8 cellular contexts compared by ENCODE assay signal in the genomic region with DNA sequence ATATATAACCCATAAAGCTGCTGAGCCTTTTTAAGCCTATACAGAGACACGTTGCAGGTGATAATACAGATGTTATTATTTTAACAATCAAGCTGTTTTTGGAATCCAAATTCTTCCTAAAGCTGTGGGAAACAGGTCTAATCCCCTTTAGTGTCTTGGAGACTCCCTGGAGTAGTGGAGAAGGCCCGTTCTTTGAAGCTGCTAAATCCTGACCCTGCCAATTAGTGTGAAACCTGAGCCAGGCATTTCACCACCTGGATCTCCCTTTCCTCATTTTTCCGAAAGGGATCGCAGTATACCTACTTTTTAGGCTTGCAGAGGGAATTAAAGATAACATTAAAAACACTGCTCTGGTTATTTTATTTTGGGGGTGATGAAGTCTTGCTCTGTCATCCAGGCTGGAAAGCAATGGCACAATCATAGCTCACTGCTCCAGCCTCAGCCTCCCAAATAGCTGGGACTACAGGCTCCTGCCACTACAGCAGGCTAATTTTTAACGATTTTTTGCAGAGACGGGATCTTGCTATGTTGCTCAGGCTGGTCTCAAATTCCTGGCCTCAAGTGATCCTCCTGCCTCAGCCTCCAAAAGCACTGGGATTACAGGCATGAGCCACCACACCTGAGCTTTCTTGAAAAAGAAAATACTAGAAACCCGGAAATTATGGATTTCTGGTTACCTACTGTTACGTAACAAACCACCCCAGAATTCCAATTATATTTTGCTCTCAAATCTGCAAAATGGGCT. TPM values are rescaled to one million over a fixed set of nuclear protein-coding genes. Genes with fewer than 3 reads are reported as not detected.
DNase-seq lines count a peak whose midpoint lies in the region; ATAC-seq and TF ChIP-seq lines count a peak whose summit lies in the region.

No MANE protein-coding gene starts in this region.

- peak overlapping the region; percentile 77 to 88 for H3K9ac ChIP-seq in stomach smooth muscle (ENCODE audit: low read length in 2 of 2)

- H3K27ac ChIP-seq in stomach smooth muscle (ENCODE audit: low read length), result peak overlapping the region; percentile 89

- no peaks in the 10 kb centered on the region for H3K27me3 ChIP-seq in stomach smooth muscle (ENCODE audit: control insufficient read depth in 1 of 2, insufficient read depth in 2 of 2, low read length in 2 of 2)

- TF ChIP-seq CTCF in WTC11 (IDR thresholded peaks at IDR 0.05), result no peak

- peaks cover 2 to 3% of the 10 kb centered on the region in 2 donors for H3K36me3 ChIP-seq in stomach smooth muscle (ENCODE audit: control insufficient read depth in 2 of 2, insufficient read depth in 2 of 2, low read length in 2 of 2)

- H3K9me3 ChIP-seq in stomach smooth muscle (ENCODE audit: control insufficient read depth in 2 of 2, low read length in 2 of 2), result no peaks in the 10 kb centered on the region

- ATAC-seq in WTC11, result peak; percentile 9; the same call in 1 of the 2 replicates
- ATAC-seq in GM18868 (IDR thresholded peaks at IDR 0.05; ENCODE audit: unreplicated experiment), result no peak

- H3K27ac Mint-ChIP-seq in activated CD4-positive, alpha-beta T cell treated with anti-CD3 and anti-CD28 coated beads, Interleukin-2, amount 10 ng/mL, durations not matched to agents 24 days and 14 days, result peak overlapping the region; percentile 99
- H3K27ac Mint-ChIP-seq in WTC11, result peak overlapping the region; percentile 98; the same call in 1 of the 2 replicates

- H3K27me3 Mint-ChIP-seq in activated CD4-positive, alpha-beta T cell treated with anti-CD3 and anti-CD28 coated beads, Interleukin-2, amount 10 ng/mL, durations not matched to agents 24 days and 14 days, result no peaks in the 10 kb centered on the region
- H3K27me3 Mint-ChIP-seq in WTC11 (ENCODE audit: low read depth), result no peaks in the 10 kb centered on the region

- H3K4me1 ChIP-seq in stomach smooth muscle (ENCODE audit: control insufficient read depth, insufficient read depth, low read length), result peaks cover 30% of the 10 kb centered on the region

- H3K9me3 Mint-ChIP-seq in activated CD4-positive, alpha-beta T cell treated with anti-CD3 and anti-CD28 coated beads, Interleukin-2, amount 10 ng/mL, durations not matched to agents 24 days and 14 days, result no peaks in the 10 kb centered on the region
- H3K9me3 Mint-ChIP-seq in WTC11, result no peaks in the 10 kb centered on the region

- peak overlapping the region; percentile 90 for H3K4me3 Mint-ChIP-seq in activated CD4-positive, alpha-beta T cell treated with anti-CD3 and anti-CD28 coated beads, Interleukin-2, amount 10 ng/mL, durations not matched to agents 24 days and 14 days
- H3K4me3 Mint-ChIP-seq in WTC11, result peak overlapping the region; percentile 88

- H3K4me1 Mint-ChIP-seq in activated CD4-positive, alpha-beta T cell treated with anti-CD3 and anti-CD28 coated beads, Interleukin-2, amount 10 ng/mL, durations not matched to agents 24 days and 14 days, result peaks cover 40% of the 10 kb centered on the region
- peaks cover 37% of the 10 kb centered on the region for H3K4me1 Mint-ChIP-seq in WTC11

- CTCF ChIA-PET in WTC11 (lab: Charles Lee), result interaction anchor here (1.2 to 1.9 kb wide), 4 partner anchors 40 to 139 kb away, joined by 3 to 10 read pairs (median 5); no protein-coding TSS in a partner anchor

- intact Hi-C loops in activated CD4-positive, alpha-beta T cell treated with anti-CD3 and anti-CD28 coated beads, Interleukin-2, amount 10 ng/mL, durations not matched to agents 24 days and 14 days (cut with micrococcal nuclease), result loop anchor here (5.0 to 10.0 kb wide), 2 partner anchors 199 to 1067 kb away; partner anchors contain the start of genes MTFP1 and PIK3IP1

- H3K4me3 ChIP-seq in stomach smooth muscle (ENCODE audit: low read length in 2 of 2), result peak overlapping the region; percentile 81 to 94

- POLR2A ChIA-PET in WTC11 (lab: Charles Lee), result interaction anchor here (1.2 kb wide), 1 partner anchor 170 kb away, joined by 3 read pairs; the partner anchor contains the start of gene PISD

- no peak for DNase-seq in activated CD4-positive, alpha-beta T cell treated with anti-CD3 and anti-CD28 coated beads, Interleukin-2, amount 10 ng/mL, durations not matched to agents 24 days and 14 days
- no peak for DNase-seq in activated CD4-positive, alpha-beta T cell treated with anti-CD3 and anti-CD28 coated beads for 48 hours
- DNase-seq in WTC11 (ENCODE audit: low spot score), result no peak
- peak; percentile 39 for DNase-seq in iPS-NIHi11 (ENCODE audit: low spot score)
- DNase-seq in SW480 (ENCODE audit: low spot score), result no peak
- DNase-seq in NCI-H1436 (lab: John Stamatoyannopoulos, UW), result no peak

- peaks cover 23% of the 10 kb centered on the region for H3K36me3 Mint-ChIP-seq in activated CD4-positive, alpha-beta T cell treated with anti-CD3 and anti-CD28 coated beads, Interleukin-2, amount 10 ng/mL, durations not matched to agents 24 days and 14 days (ENCODE audit: low read depth)
- H3K36me3 Mint-ChIP-seq in WTC11, result peaks cover 10% of the 10 kb centered on the region

TF ChIP-seq in WTC11, 78 proteins besides CTCF, POLR2A, EP300 and RAD21:
- TF ChIP-seq GTF2I (CRISPR knock-in tag; conservative IDR thresholded peaks at IDR 0.05), result peak; percentile 88; the same call in 1 of the 2 replicates
- TF ChIP-seq NFYB (CRISPR knock-in tag; conservative IDR thresholded peaks at IDR 0.05; ENCODE audit: low read depth), result no peak
- peak; percentile 90 for TF ChIP-seq ZNF121 (CRISPR knock-in tag; IDR thresholded peaks at IDR 0.05)
TF ChIP-seq in WTC11: peak in this region for 2.

RNA-seq across cellular contexts. Expression of gene EIF4ENIF1, which starts 1.7 kb away (rescaled TPM):
- 78.1 and 85.6 TPM in 2 replicates for total RNA-seq in activated CD4-positive, alpha-beta T cell treated with anti-CD3 and anti-CD28 coated beads, Interleukin-2, amount 10 ng/mL, durations not matched to agents 24 days and 14 days
- 19.7 to 23.6 TPM (median 22.8 TPM) in 3 replicates for total RNA-seq in WTC11 (2021)

RNA-seq across cellular contexts. Expression of gene SFI1, which starts 4.9 kb away (rescaled TPM):
- total RNA-seq in activated CD4-positive, alpha-beta T cell treated with anti-CD3 and anti-CD28 coated beads, Interleukin-2, amount 10 ng/mL, durations not matched to agents 24 days and 14 days, result 321 and 352 TPM in 2 replicates
- total RNA-seq in WTC11 (2021), result 37.9 to 43.6 TPM (median 38.7 TPM) in 3 replicates
